Comparison of ENCODE assay signal across 24 cellular contexts in the genomic region with DNA sequence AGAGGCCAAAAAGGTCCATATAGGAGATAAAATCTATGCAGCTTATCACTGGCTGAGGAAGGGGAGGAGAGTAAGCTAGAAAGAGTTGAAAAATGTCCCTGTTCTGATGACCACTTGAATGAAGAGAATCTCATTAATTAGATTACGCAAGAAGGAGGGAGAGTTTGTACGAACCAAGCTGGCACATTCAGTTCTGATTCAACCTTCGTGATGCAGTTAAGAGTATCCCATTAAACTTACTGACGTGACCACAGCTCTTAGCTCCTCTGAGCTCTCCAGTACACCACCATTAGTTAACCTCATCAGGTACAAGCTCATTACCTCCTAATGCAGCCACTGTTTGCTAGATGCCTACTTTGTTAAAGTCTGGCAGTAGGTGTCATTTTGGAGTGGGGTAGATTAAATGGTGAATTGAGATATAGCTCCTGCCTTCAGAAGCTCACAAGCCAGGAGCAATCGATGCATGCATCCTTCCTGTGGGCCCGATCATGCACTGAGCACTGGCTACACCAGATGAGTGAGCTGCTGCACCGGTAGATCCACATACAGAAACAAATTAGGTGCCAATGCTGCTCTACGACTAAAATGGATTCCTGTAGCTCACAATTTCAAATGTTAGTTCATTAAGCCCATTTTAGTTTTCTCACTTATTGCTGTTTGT.
DNase-seq lines count a peak whose midpoint lies in the region; ATAC-seq and TF ChIP-seq lines count a peak whose summit lies in the region.
"Had no signal": no experiment of that assay in that cellular context is flagged by ENCODE, and none has a peak within 500 bp of the region (broad histone marks: within the 10 kb centered on the region; RNA-seq: fewer than 3 reads in every experiment).

No MANE protein-coding gene starts in this region.

- no peak overlapping the region for H3K4me3 Mint-ChIP-seq in activated T-cell treated with anti-CD3 and anti-CD28 coated beads, Interleukin-2, amount 50 U/mL, for 72 hours
- H3K4me3 Mint-ChIP-seq: activated naive CD8-positive, alpha-beta T cell treated with anti-CD3 and anti-CD28 coated beads, Interleukin-2, amount 50 U/mL, for 24 hours; CD4-positive, alpha-beta T cell; IgD-negative memory B cell; neural crest cell had no signal

- H3K36me3 Mint-ChIP-seq in activated T-cell treated with anti-CD3 and anti-CD28 coated beads, Interleukin-2, amount 50 U/mL, for 72 hours (ENCODE audit: insufficient read depth in 2 of 2), result peaks cover 9 to 10% of the 10 kb centered on the region in 2 donors
- H3K36me3 Mint-ChIP-seq: IgD-negative memory B cell had no signal

- no peak overlapping the region; the same call in 1 of the 2 replicates for H3K9ac ChIP-seq in OCI-LY1 (ENCODE audit: low read length)

- H3K9me2 ChIP-seq in OCI-LY1 (ENCODE audit: low read depth, low read length), result no peaks in the 10 kb centered on the region

- H4K20me1 ChIP-seq in OCI-LY1 (ENCODE audit: insufficient read depth, low read length), result no peaks in the 10 kb centered on the region

- ATAC-seq in lower lobe of right lung (peak; percentile 76 to 77), GM21786 (IDR thresholded peaks at IDR 0.05; ENCODE audit: unreplicated experiment) (no peak)
- no peak for ATAC-seq in activated T-cell treated with anti-CD3 and anti-CD28 coated beads, Interleukin-2, amount 50 U/mL, for 72 hours (replicated peaks in 1 of 2)
- ATAC-seq: activated CD4-positive, CD25-positive, alpha-beta regulatory T cell treated with anti-CD3 and anti-CD28 coated beads, Interleukin-2, amount 50 U/mL, for 24 hours; activated naive CD8-positive, alpha-beta T cell treated with anti-CD3 and anti-CD28 coated beads, Interleukin-2, amount 50 U/mL, for 24 hours; PC-3 had no signal

- H3K4me1 ChIP-seq in ACC112 (ENCODE audit: control insufficient read depth, insufficient read depth, low read length, unreplicated experiment) (peaks cover 49% of the 10 kb centered on the region), OCI-LY1 (ENCODE audit: insufficient read depth, low read length, severe bottlenecking) (peaks cover 31% of the 10 kb centered on the region), lower lobe of right lung (peaks cover 21% of the 10 kb centered on the region)

- H3K9me3 ChIP-seq in OCI-LY1 (ENCODE audit: low read length), result no peaks in the 10 kb centered on the region
- H3K9me3 ChIP-seq in lower lobe of right lung, result no peaks in the 10 kb centered on the region
- H3K9me3 ChIP-seq: esophagus muscularis mucosa, SJCRH30, transverse colon had no signal

- H3K4me3 ChIP-seq in ACC112 (ENCODE audit: low read depth, low read length), result no peak overlapping the region
- no peak overlapping the region for H3K4me3 ChIP-seq in OCI-LY1 (ENCODE audit: low read depth, low read length, poor library complexity, severe bottlenecking)
- H3K4me3 ChIP-seq in epithelial cell of proximal tubule (ENCODE audit: low read depth, low read length), result no peak overlapping the region
- H3K4me3 ChIP-seq in lower lobe of right lung, result no peak overlapping the region
- H3K4me3 ChIP-seq: esophagus muscularis mucosa, SJCRH30, transverse colon had no signal

- no peaks in the 10 kb centered on the region for H3F3A ChIP-seq in OCI-LY1 (ENCODE audit: insufficient read depth, low read length)

- H3K27me3 ChIP-seq in ACC112 (ENCODE audit: insufficient read depth, low read length) (no peaks in the 10 kb centered on the region), OCI-LY1 (ENCODE audit: insufficient read depth, low read length) (no peaks in the 10 kb centered on the region), lower lobe of right lung (ENCODE audit: low read depth) (no peaks in the 10 kb centered on the region)
- H3K27me3 ChIP-seq: esophagus muscularis mucosa, SJCRH30, transverse colon had no signal

- H3K4me1 Mint-ChIP-seq in activated T-cell treated with anti-CD3 and anti-CD28 coated beads, Interleukin-2, amount 50 U/mL, for 72 hours (ENCODE audit: low read depth), result peaks cover 61% of the 10 kb centered on the region

- intact Hi-C loops in lower lobe of right lung (cut with DNase I), result no loop called here

- no peak overlapping the region for H2AFZ ChIP-seq in ACC112 (ENCODE audit: low read length, unreplicated experiment)
- H2AFZ ChIP-seq in OCI-LY1 (ENCODE audit: low read length), result no peak overlapping the region

- H3K79me2 ChIP-seq in ACC112 (ENCODE audit: control insufficient read depth, insufficient read depth, low read length, unreplicated experiment), result no peaks in the 10 kb centered on the region
- no peaks in the 10 kb centered on the region for H3K79me2 ChIP-seq in OCI-LY1 (ENCODE audit: insufficient read depth, low read length)

- no peaks in the 10 kb centered on the region for H3K27me3 Mint-ChIP-seq in activated T-cell treated with anti-CD3 and anti-CD28 coated beads, Interleukin-2, amount 50 U/mL, for 72 hours (ENCODE audit: low read depth)
- H3K27me3 Mint-ChIP-seq: activated naive CD8-positive, alpha-beta T cell treated with anti-CD3 and anti-CD28 coated beads, Interleukin-2, amount 50 U/mL, for 24 hours; CD4-positive, alpha-beta T cell; IgD-negative memory B cell had no signal

- DNase-seq in epithelial cell of proximal tubule (ENCODE audit: low read depth), result peak; percentile 54
- no peak for DNase-seq in lower lobe of right lung
- no peak for DNase-seq in activated T-cell treated with anti-CD3 and anti-CD28 coated beads, Interleukin-2, amount 50 U/mL, for 72 hours
- DNase-seq in G401 (ENCODE audit: low spot score), result no peak
- no peak for DNase-seq in amniotic stem cell (lab: John Stamatoyannopoulos, UW)
- DNase-seq: activated naive CD8-positive, alpha-beta T cell treated with anti-CD3 and anti-CD28 coated beads, Interleukin-2, amount 50 U/mL, for 24 hours; CD4-positive, alpha-beta T cell; central memory CD4-positive, alpha-beta T cell; DMS53; NCI-H1930; NCI-H524 treated with DMSO at 0.1 percent for 48 hours; PC-3; retina; SJCRH30; stimulated activated CD4-positive, alpha-beta T cell treated with anti-CD3 and anti-CD28 coated beads, Interleukin-15, amount 100 ng/mL, for 24 hours; stimulated activated naive CD4-positive, alpha-beta T cell; transverse colon had no signal

- TF ChIP-seq CTCF in OCI-LY1 (IDR thresholded peaks at IDR 0.05; ENCODE audit: low read length) (no peak), epithelial cell of proximal tubule (conservative IDR thresholded peaks at IDR 0.05; ENCODE audit: low read depth, low read length) (no peak), lower lobe of right lung (IDR thresholded peaks at IDR 0.05) (no peak)

- no peak overlapping the region for H3K27ac Mint-ChIP-seq in activated T-cell treated with anti-CD3 and anti-CD28 coated beads, Interleukin-2, amount 50 U/mL, for 72 hours
- H3K27ac Mint-ChIP-seq: activated naive CD8-positive, alpha-beta T cell treated with anti-CD3 and anti-CD28 coated beads, Interleukin-2, amount 50 U/mL, for 24 hours; CD4-positive, alpha-beta T cell; IgD-negative memory B cell had no signal

- H3K27ac ChIP-seq in ACC112 (ENCODE audit: low read depth, low read length) (peak overlapping the region; percentile 95), OCI-LY1 (ENCODE audit: low read depth, low read length, poor library complexity, severe bottlenecking) (peak overlapping the region; percentile 66), lower lobe of right lung (no peak overlapping the region)
- H3K27ac ChIP-seq: esophagus muscularis mucosa, SJCRH30, transverse colon had no signal

- H3K9me3 Mint-ChIP-seq in activated T-cell treated with anti-CD3 and anti-CD28 coated beads, Interleukin-2, amount 50 U/mL, for 72 hours, result peaks cover 3 to 9% of the 10 kb centered on the region in 2 donors
- H3K9me3 Mint-ChIP-seq: CD4-positive, alpha-beta T cell had no signal

- H3K4me2 ChIP-seq in OCI-LY1 (ENCODE audit: low read length), result peak overlapping the region; percentile 26; the same call in 1 of the 2 replicates

- H3K36me3 ChIP-seq in ACC112 (ENCODE audit: insufficient read depth, low read length) (no peaks in the 10 kb centered on the region), OCI-LY1 (ENCODE audit: insufficient read depth, low read length) (peaks cover 24% of the 10 kb centered on the region), lower lobe of right lung (no peaks in the 10 kb centered on the region)
- H3K36me3 ChIP-seq: esophagus muscularis mucosa, SJCRH30, transverse colon had no signal

- in situ Hi-C loops in G401 (cut with HindIII; ENCODE audit: low sequenced_read_pairs), result no loop called here

Comparison
In these comparisons a context has a peak if more than half of its experiments do, and no peak if none do; other contexts are left out.
1. ATAC-seq: peak in lower lobe of right lung (2 of 2); none in GM21786 (single experiment) and activated T-cell treated with anti-CD3 and anti-CD28 coated beads, Interleukin-2, amount 50 U/mL, for 72 hours (0 of 2).